ENCODE assay signal across 1 cellular context in the genomic region with DNA sequence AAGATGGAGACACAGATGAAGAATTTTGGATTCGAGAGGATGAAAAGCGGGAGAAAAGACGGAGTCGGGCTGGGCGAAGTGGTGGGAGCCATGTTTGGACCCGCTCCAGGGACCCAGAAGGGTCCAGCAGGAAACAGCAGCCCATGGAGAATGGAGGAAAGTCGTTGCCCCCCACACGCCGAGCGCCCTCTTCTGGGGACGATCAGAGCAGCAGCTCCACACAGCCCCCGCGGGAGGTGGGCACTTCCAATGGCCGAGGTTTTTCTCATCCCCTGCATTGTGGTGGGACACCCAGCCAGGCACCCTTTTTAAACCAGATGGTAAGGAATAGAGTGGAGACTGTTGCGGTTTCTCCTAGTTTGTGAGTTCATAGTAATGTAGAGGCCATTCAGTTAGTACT.
TF ChIP-seq lines count a peak whose summit lies in the region.

No MANE protein-coding gene starts in this region.

TF ChIP-seq in HepG2, 621 proteins besides CTCF, POLR2A, EP300 and RAD21 (continued from another document):
- TF ChIP-seq ZFP82 (CRISPR knock-in tag; IDR thresholded peaks at IDR 0.05; ENCODE audit: borderline replicate concordance) (no peak), ZNF383 (CRISPR knock-in tag; IDR thresholded peaks at IDR 0.05; ENCODE audit: borderline replicate concordance) (no peak), MAFF (IDR thresholded peaks at IDR 0.05; ENCODE audit: low read depth, low read length) (no peak), ZIK1 (CRISPR knock-in tag; IDR thresholded peaks at IDR 0.05; ENCODE audit: borderline replicate concordance, low read depth) (no peak), NFRKB (IDR thresholded peaks at IDR 0.05) (no peak), KDM5B (CRISPR knock-in tag; IDR thresholded peaks at IDR 0.05; ENCODE audit: borderline replicate concordance) (no peak), PRMT3 (CRISPR knock-in tag; IDR thresholded peaks at IDR 0.05; ENCODE audit: borderline replicate concordance, low read depth) (no peak), ZNF530 (CRISPR knock-in tag; IDR thresholded peaks at IDR 0.05; ENCODE audit: low read depth) (no peak), ZNF468 (CRISPR knock-in tag; IDR thresholded peaks at IDR 0.05) (no peak), HDAC2 (CRISPR knock-in tag; IDR thresholded peaks at IDR 0.05) (no peak)
- TF ChIP-seq, protein P1, sequence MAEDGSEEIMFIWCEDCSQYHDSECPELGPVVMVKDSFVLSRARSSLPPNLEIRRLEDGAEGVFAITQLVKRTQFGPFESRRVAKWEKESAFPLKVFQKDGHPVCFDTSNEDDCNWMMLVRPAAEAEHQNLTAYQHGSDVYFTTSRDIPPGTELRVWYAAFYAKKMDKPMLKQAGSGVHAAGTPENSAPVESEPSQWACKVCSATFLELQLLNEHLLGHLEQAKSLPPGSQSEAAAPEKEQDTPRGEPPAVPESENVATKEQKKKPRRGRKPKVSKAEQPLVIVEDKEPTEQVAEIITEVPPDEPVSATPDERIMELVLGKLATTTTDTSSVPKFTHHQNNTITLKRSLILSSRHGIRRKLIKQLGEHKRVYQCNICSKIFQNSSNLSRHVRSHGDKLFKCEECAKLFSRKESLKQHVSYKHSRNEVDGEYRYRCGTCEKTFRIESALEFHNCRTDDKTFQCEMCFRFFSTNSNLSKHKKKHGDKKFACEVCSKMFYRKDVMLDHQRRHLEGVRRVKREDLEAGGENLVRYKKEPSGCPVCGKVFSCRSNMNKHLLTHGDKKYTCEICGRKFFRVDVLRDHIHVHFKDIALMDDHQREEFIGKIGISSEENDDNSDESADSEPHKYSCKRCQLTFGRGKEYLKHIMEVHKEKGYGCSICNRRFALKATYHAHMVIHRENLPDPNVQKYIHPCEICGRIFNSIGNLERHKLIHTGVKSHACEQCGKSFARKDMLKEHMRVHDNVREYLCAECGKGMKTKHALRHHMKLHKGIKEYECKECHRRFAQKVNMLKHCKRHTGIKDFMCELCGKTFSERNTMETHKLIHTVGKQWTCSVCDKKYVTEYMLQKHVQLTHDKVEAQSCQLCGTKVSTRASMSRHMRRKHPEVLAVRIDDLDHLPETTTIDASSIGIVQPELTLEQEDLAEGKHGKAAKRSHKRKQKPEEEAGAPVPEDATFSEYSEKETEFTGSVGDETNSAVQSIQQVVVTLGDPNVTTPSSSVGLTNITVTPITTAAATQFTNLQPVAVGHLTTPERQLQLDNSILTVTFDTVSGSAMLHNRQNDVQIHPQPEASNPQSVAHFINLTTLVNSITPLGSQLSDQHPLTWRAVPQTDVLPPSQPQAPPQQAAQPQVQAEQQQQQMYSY (CRISPR knock-in tag; IDR thresholded peaks at IDR 0.05) = no peak
- TF ChIP-seq, protein P2, sequence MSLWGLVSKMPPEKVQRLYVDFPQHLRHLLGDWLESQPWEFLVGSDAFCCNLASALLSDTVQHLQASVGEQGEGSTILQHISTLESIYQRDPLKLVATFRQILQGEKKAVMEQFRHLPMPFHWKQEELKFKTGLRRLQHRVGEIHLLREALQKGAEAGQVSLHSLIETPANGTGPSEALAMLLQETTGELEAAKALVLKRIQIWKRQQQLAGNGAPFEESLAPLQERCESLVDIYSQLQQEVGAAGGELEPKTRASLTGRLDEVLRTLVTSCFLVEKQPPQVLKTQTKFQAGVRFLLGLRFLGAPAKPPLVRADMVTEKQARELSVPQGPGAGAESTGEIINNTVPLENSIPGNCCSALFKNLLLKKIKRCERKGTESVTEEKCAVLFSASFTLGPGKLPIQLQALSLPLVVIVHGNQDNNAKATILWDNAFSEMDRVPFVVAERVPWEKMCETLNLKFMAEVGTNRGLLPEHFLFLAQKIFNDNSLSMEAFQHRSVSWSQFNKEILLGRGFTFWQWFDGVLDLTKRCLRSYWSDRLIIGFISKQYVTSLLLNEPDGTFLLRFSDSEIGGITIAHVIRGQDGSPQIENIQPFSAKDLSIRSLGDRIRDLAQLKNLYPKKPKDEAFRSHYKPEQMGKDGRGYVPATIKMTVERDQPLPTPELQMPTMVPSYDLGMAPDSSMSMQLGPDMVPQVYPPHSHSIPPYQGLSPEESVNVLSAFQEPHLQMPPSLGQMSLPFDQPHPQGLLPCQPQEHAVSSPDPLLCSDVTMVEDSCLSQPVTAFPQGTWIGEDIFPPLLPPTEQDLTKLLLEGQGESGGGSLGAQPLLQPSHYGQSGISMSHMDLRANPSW (CRISPR knock-in tag; IDR thresholded peaks at IDR 0.05; ENCODE audit: borderline replicate concordance) = no peak
